Comparison of ENCODE assay signal across 9 cellular contexts in genomic region chr9:105244274-105244995, GRCh38. TPM values are rescaled to one million over a fixed set of nuclear protein-coding genes. Genes with fewer than 3 reads are reported as not detected.
DNase-seq lines count a peak whose midpoint lies in the region; ATAC-seq, FAIRE-seq and TF ChIP-seq lines count a peak whose summit lies in the region.
"Had no signal": no experiment of that assay in that cellular context is flagged by ENCODE, and none has a peak within 500 bp of the region (broad histone marks: within the 10 kb centered on the region; RNA-seq: fewer than 3 reads in every experiment).

TSS of gene SLC44A1 (plus strand) at chr9:105244651. CDS start at chr9:105244869, 218 bp downstream.

- TF ChIP-seq RAD21 in HepG2 (CRISPR knock-in tag; IDR thresholded peaks at IDR 0.05): peak; percentile 81; the same call in 1 of the 2 replicates

- H3K36me3 Mint-ChIP-seq in dendritic cell treated with granulocyte-macrophage colony-stimulating factor and Interleukin-4, amounts not matched to agents 40 ng/mL and 50 ng/mL, for 4 days (ENCODE audit: low read depth): peaks cover 10% of the 10 kb centered on the region

- H3K4me3 ChIP-seq in HepG2 (replicated peaks in 1 of 3; ENCODE audit: insufficient read depth in 1 of 3, low read depth in 2 of 3, low read length in 3 of 3): peak within 1 kb of the TSS; percentile 93 to 98 (median 97)

- no TSS peak for BruUV-seq in HepG2 (replicated peaks; lab: Mats Ljungman, UMichigan)

- H3K36me3 ChIP-seq in HepG2 (replicated peaks in 1 of 2; ENCODE audit: control insufficient read depth in 1 of 2, insufficient read depth in 2 of 2, low read length in 2 of 2): no peaks in the 10 kb centered on the region

- peak within 1 kb of the TSS; percentile 68 for H3K27ac ChIP-seq in HepG2 (ENCODE audit: extremely low read length, insufficient read depth, low read length)

- FAIRE-seq in HepG2 (lab: Jason Lieb, UNC): no peak
- FAIRE-seq: islet of Langerhans had no signal

- peak; percentile 70 to 99 (median 94) for DNase-seq in C1 segment of cervical spinal cord (lab: John Stamatoyannopoulos, UW)
- DNase-seq in NCI-H526 treated with DMSO at 0.1 percent for 48 hours (lab: John Stamatoyannopoulos, UW): peak; percentile 84
- peak; percentile 87 to 88 for DNase-seq in activated CD4-positive, alpha-beta T cell treated with anti-CD3 and anti-CD28 coated beads, Interleukin-2, amount 50 U/mL, for 24 hours (ENCODE audit: low read depth in 1 of 2, low spot score in 1 of 2)
- DNase-seq in HepG2 (ENCODE audit: low spot score): peak; percentile 86
- peak; percentile 89 to 91 for DNase-seq in stimulated activated CD4-positive, alpha-beta T cell treated with anti-CD3 and anti-CD28 coated beads, Interleukin-2, amount 100 ng/mL, for 48 hours

- peaks cover 65% of the 10 kb centered on the region for H3K4me1 ChIP-seq in HepG2 (ENCODE audit: insufficient read depth, low read length)

- H2AFZ ChIP-seq in HepG2 (ENCODE audit: low read length): peak within 1 kb of the TSS; percentile 83

- WGBS in HepG2 (ENCODE audit: low lambda C conversion rate): under 1% methylated on average over 20 of the region's 102 CpGs

- H3K27me3 Mint-ChIP-seq in dendritic cell treated with granulocyte-macrophage colony-stimulating factor and Interleukin-4, amounts not matched to agents 40 ng/mL and 50 ng/mL, for 4 days: peaks cover 2% of the 10 kb centered on the region

- H3K9me3 ChIP-seq in HepG2 (ENCODE audit: low read length): no peaks in the 10 kb centered on the region

- no peaks in the 10 kb centered on the region for H3K27me3 ChIP-seq in HepG2 (ENCODE audit: control insufficient read depth in 1 of 2, insufficient read depth in 2 of 2, low read length in 2 of 2)

- TF ChIP-seq CTCF in HepG2 (CRISPR knock-in tag; IDR thresholded peaks at IDR 0.05): peak; percentile 54; the same call in 1 of the 2 replicates

- CTCF ChIA-PET in HepG2 (lab: Yijun Ruan, JAX; ENCODE audit: low intra/inter-chr PET ratio, low total read pairs): no interaction called here

- peak within 1 kb of the TSS; percentile 81 for H3K4me2 ChIP-seq in HepG2 (ENCODE audit: low read depth, low read length)

- POLR2A ChIA-PET in HepG2 (lab: Yijun Ruan, JAX): interaction anchor here (0.8 to 2.4 kb wide), 12 partner anchors 14 to 344 kb away, joined by 3 to 17 read pairs (median 4); no protein-coding TSS in a partner anchor

- in situ Hi-C loops in HepG2 (cut with HindIII; ENCODE audit: extremely low pct_ligation_motif_present, low pct_unique_long_range_greater_than_20kb): no loop called here

- H4K20me1 ChIP-seq in HepG2 (ENCODE audit: insufficient read depth, low read length): no peaks in the 10 kb centered on the region

- peak; percentile 57 to 62 for TF ChIP-seq POLR2A in HepG2 (IDR thresholded peaks at IDR 0.05; ENCODE audit: insufficient read depth in 1 of 2, low read depth in 2 of 2, low read length in 2 of 2)

- ATAC-seq in GM19351 (IDR thresholded peaks at IDR 0.05; ENCODE audit: unreplicated experiment) (peak; percentile 83), HG03520 (IDR thresholded peaks at IDR 0.05; ENCODE audit: unreplicated experiment) (peak; percentile 81), HepG2 (peak; percentile 97)

- H3K4me1 Mint-ChIP-seq in dendritic cell treated with granulocyte-macrophage colony-stimulating factor and Interleukin-4, amounts not matched to agents 40 ng/mL and 50 ng/mL, for 4 days (ENCODE audit: low read depth): peaks cover 45% of the 10 kb centered on the region

- peaks cover 45% of the 10 kb centered on the region for H3K79me2 ChIP-seq in HepG2 (ENCODE audit: insufficient read depth, low read length)

- intact Hi-C loops in dendritic cell treated with granulocyte-macrophage colony-stimulating factor and Interleukin-4, amounts not matched to agents 40 ng/mL and 50 ng/mL, for 4 days (cut with micrococcal nuclease): loop anchor here (1.0 to 10.0 kb wide), 2 partner anchors 49 to 320 kb away; partner anchors contain the start of gene ABCA1
- intact Hi-C loops in HepG2 (cut with micrococcal nuclease; ENCODE audit: unreplicated experiment): loop anchor here (2.0 kb wide), 3 partner anchors 86 to 318 kb away; no protein-coding TSS in a partner anchor

- H3K4me3 Mint-ChIP-seq in dendritic cell treated with granulocyte-macrophage colony-stimulating factor and Interleukin-4, amounts not matched to agents 40 ng/mL and 50 ng/mL, for 4 days: peak within 1 kb of the TSS; percentile 99

- TF ChIP-seq EP300 in HepG2 (IDR thresholded peaks at IDR 0.05; ENCODE audit: low read depth in 2 of 2, low read length in 2 of 2): peak; percentile 64 to 81; a peak in 3 of 4 replicates
- TF ChIP-seq EP300 in HepG2 (CRISPR knock-in tag; IDR thresholded peaks at IDR 0.05; ENCODE audit: borderline replicate concordance): peak; percentile 76

- H3K27ac Mint-ChIP-seq in dendritic cell treated with granulocyte-macrophage colony-stimulating factor and Interleukin-4, amounts not matched to agents 40 ng/mL and 50 ng/mL, for 4 days: peak within 1 kb of the TSS; percentile 99

- peak within 1 kb of the TSS; percentile 76 for H3K9ac ChIP-seq in HepG2 (ENCODE audit: insufficient read depth, low read depth, low read length)

- H3K9me3 Mint-ChIP-seq in dendritic cell treated with granulocyte-macrophage colony-stimulating factor and Interleukin-4, amounts not matched to agents 40 ng/mL and 50 ng/mL, for 4 days: no peaks in the 10 kb centered on the region

TF ChIP-seq in HepG2, 621 proteins besides CTCF, POLR2A, EP300 and RAD21 (continues in another document):
- TF ChIP-seq KDM5B (CRISPR knock-in tag; IDR thresholded peaks at IDR 0.05; ENCODE audit: borderline replicate concordance) (peak; percentile 95; the same call in 1 of the 2 replicates), ZNF234 (CRISPR knock-in tag; conservative IDR thresholded peaks at IDR 0.05) (0 out of 2 replicates have a peak, but pooled peaks have one; percentile 77)

RNA-seq across cellular contexts. Expression of gene SLC44A1, which starts in this region (rescaled TPM):
- 30.4 and 40.8 TPM in 2 replicates for total RNA-seq in HepG2 (2016; rRNA removed; fragmentation: Illumina TruSeq; extraction: Trizol)
- 12.0 and 12.2 TPM in 2 replicates for total RNA-seq in HepG2 (2016; cell fraction: cytosol; rRNA removed; fragmentation: Illumina TruSeq; extraction: Trizol; ENCODE audit: low read depth)
- total RNA-seq in HepG2 (2016; cell fraction: insoluble cytoplasmic fraction; rRNA removed; fragmentation: Illumina TruSeq; extraction: Trizol): 31.5 and 39.4 TPM in 2 replicates
- 34.7 and 38.3 TPM in 2 replicates for total RNA-seq in HepG2 (2016; cell fraction: membrane; rRNA removed; fragmentation: Illumina TruSeq; extraction: Trizol)
- 31.6 and 40.2 TPM in 2 replicates for total RNA-seq in HepG2 (2016; cell fraction: nucleus; rRNA removed; fragmentation: Illumina TruSeq; extraction: Trizol)
- 21.1 and 21.4 TPM in 2 replicates for polyA plus RNA-seq in HepG2 (2011; rRNA removed)
- polyA plus RNA-seq in HepG2 (2011; cell fraction: cytosol; rRNA removed): 15.7 and 26.2 TPM in 2 replicates
- 7.9 and 11.1 TPM in 2 replicates for polyA plus RNA-seq in HepG2 (2011; cell fraction: nucleus; rRNA removed)
- 38.1 and 40.7 TPM in 2 replicates for polyA plus RNA-seq in HepG2 (2012)
- 5.0 and 7.1 TPM in 2 replicates for polyA plus RNA-seq in HepG2 (2016; cell fraction: cytosol; fragmentation: Illumina TruSeq; extraction: Trizol; ENCODE audit: low read depth)
- 20.0 and 22.2 TPM in 2 replicates for polyA plus RNA-seq in HepG2 (2016; cell fraction: insoluble cytoplasmic fraction; fragmentation: Illumina TruSeq; extraction: Trizol; ENCODE audit: low read depth)
- polyA plus RNA-seq in HepG2 (2016; cell fraction: membrane; fragmentation: Illumina TruSeq; extraction: Trizol; ENCODE audit: low read depth): 13.9 and 16.2 TPM in 2 replicates
- polyA plus RNA-seq in HepG2 (2016; cell fraction: nucleus; fragmentation: Illumina TruSeq; extraction: Trizol; ENCODE audit: insufficient read depth, low read depth): 26.5 and 26.7 TPM in 2 replicates
- polyA minus RNA-seq in HepG2 (2011; rRNA and poly(A)+ RNA removed; ENCODE audit: low replicate concordance): 69.1 and 73.0 TPM in 2 replicates
- 23.7 and 37.4 TPM in 2 replicates for polyA minus RNA-seq in HepG2 (2011; cell fraction: cytosol; rRNA and poly(A)+ RNA removed)
- 30.1 and 37.0 TPM in 2 replicates for polyA minus RNA-seq in HepG2 (2011; cell fraction: nucleus; rRNA and poly(A)+ RNA removed)

Comparison
In these comparisons a context has a peak if more than half of its experiments do, and no peak if none do; other contexts are left out.
1. Peak in every context shown above with its lines: DNase-seq, ATAC-seq, H3K4me3 ChIP-seq and H3K27ac ChIP-seq.